ENCODE assay signal across 7 cellular contexts in the genomic region with DNA sequence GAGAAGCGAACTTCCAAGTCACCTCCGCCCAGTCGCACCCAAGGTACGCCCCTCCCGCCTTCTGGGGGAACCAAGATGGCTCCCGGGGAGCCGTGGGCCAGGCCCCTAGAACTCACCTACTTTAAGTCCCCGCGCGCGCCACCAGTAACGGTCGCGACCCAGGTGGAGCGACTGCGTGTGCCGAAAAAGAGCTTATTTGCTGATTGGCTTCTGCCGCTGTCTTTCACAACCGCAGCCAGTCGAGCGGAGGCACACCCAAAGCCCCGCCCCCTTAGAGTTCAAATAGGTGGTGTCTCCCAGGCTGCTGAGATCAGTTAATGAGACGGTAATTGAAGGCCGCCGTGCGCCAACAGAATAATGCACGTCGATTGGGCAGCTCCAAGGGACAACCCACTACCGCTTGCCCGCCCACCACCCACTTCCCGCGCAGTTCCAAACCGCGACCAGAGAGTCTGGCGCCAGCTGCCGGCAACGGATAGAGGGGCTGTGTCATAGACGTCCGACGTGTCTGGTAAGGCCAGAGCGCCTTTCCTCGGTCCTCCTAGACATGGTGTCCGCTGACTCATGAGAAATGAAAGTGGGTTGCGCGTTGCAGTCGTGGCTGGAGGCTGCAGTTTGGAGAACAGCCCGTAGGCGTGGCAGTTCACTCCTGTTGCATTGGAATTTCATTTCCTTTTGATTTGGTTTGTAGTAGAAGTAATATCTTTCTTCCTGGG. TPM values are rescaled to one million over a fixed set of nuclear protein-coding genes. Genes with fewer than 3 reads are reported as not detected.
A peak's percentile ranks its signal among the peaks of the same experiment; 100 is the strongest.
DNase-seq lines count a peak whose midpoint lies in the region; ATAC-seq lines count a peak whose summit lies in the region.

A gene with protein sequence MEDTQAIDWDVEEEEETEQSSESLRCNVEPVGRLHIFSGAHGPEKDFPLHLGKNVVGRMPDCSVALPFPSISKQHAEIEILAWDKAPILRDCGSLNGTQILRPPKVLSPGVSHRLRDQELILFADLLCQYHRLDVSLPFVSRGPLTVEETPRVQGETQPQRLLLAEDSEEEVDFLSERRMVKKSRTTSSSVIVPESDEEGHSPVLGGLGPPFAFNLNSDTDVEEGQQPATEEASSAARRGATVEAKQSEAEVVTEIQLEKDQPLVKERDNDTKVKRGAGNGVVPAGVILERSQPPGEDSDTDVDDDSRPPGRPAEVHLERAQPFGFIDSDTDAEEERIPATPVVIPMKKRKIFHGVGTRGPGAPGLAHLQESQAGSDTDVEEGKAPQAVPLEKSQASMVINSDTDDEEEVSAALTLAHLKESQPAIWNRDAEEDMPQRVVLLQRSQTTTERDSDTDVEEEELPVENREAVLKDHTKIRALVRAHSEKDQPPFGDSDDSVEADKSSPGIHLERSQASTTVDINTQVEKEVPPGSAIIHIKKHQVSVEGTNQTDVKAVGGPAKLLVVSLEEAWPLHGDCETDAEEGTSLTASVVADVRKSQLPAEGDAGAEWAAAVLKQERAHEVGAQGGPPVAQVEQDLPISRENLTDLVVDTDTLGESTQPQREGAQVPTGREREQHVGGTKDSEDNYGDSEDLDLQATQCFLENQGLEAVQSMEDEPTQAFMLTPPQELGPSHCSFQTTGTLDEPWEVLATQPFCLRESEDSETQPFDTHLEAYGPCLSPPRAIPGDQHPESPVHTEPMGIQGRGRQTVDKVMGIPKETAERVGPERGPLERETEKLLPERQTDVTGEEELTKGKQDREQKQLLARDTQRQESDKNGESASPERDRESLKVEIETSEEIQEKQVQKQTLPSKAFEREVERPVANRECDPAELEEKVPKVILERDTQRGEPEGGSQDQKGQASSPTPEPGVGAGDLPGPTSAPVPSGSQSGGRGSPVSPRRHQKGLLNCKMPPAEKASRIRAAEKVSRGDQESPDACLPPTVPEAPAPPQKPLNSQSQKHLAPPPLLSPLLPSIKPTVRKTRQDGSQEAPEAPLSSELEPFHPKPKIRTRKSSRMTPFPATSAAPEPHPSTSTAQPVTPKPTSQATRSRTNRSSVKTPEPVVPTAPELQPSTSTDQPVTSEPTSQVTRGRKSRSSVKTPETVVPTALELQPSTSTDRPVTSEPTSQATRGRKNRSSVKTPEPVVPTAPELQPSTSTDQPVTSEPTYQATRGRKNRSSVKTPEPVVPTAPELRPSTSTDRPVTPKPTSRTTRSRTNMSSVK (N-terminal part only) (minus strand): TSS at position 153 of the 716 bp plus-strand sequence. CDS start 2,106 bp downstream, outside the sequence.

- ATAC-seq in GM18508 (IDR thresholded peaks at IDR 0.05; ENCODE audit: insufficient read depth, unreplicated experiment) = peak; percentile 55
- ATAC-seq in HG03025 (IDR thresholded peaks at IDR 0.05; ENCODE audit: low FRiP score, unreplicated experiment) = peak; percentile 70

- DNase-seq in NCI-H2081 (lab: John Stamatoyannopoulos, UW) (peak; percentile 100), T1000 (lab: John Stamatoyannopoulos, UW) (peak; percentile 99), astrocyte of the hippocampus (ENCODE audit: low read depth, low spot score) (peak; percentile 100), hepatic stellate cell (ENCODE audit: low spot score) (peak; percentile 98), renal cortical epithelial cell (ENCODE audit: low read depth) (peak; percentile 99)

RNA-seq across cellular contexts. Expression of the gene that starts here (rescaled TPM):
- total RNA-seq in renal cortical epithelial cell = 6.4 and 10.2 TPM in 2 replicates

Comparison
In these comparisons a context has a peak if more than half of its experiments do, and no peak if none do; other contexts are left out.
1. Peak in every context shown above with its lines: DNase-seq and ATAC-seq.